16 cellular contexts compared by ENCODE assay signal in the genomic region with DNA sequence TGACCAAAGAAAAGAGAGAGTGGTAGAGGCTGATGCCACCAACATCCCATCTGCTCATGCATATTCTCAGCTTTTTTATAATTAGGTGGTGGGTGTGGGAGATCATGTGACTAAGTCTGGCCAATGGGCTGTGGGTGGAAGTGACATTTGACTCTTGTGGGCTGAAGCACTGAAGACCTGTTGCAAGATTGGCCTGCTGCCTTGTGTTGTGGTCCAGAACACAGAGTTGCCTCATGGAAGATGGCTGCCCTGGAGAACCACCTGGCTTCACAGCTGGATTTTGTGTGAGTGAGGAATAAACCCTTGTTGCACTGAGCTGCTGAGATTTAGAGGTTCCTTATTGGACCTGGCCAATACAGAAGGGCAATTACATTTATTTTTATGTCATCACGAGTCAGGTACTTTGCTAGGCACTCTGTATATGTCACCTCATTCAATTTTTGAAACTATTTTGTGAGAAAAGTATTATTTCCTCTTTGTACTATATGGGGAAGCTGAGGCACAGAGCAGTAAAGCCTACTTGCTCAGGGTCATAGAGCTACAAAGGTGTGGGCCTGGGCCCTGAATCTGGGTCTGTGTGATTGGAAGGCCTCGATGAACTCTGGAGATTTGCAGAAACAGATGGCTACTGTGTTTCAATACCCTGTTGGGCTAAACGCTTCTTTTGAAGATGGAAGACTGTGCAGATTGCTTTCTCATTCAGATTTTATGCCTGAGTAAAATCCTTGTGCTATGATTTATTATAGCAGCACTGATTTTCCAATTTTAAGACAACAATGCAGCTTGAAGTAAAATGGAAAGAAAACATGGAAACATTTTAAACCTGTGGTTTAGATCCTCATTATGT.
DNase-seq lines count a peak whose midpoint lies in the region; TF ChIP-seq lines count a peak whose summit lies in the region.
"Had no signal": no experiment of that assay in that cellular context is flagged by ENCODE, and none has a peak within 500 bp of the region (broad histone marks: within the 10 kb centered on the region; RNA-seq: fewer than 3 reads in every experiment).

No MANE protein-coding gene starts in this region.

- DNase-seq in GM12865 (ENCODE audit: low read depth) = peak; percentile 15
- peak; percentile 24 for DNase-seq in MG63
- DNase-seq in amniotic epithelial cell (ENCODE audit: low read depth) = peak; percentile 82
- peak; percentile 17 for DNase-seq in kidney tubule cell (ENCODE audit: low spot score)
- no peak for DNase-seq in NCI-H1092 (lab: John Stamatoyannopoulos, UW)
- no peak for DNase-seq in NCI-H774 (lab: John Stamatoyannopoulos, UW)
- DNase-seq in AG08395 (ENCODE audit: low spot score) = no peak
- DNase-seq: activated B cell treated with CpG ODN at 0.5 μM for 24 hours; activated T-cell treated with anti-CD3 and anti-CD28 coated beads, Interleukin-2, amount 50 U/mL, for 4 hours; amniotic stem cell; COR-L47; dorsolateral prefrontal cortex; left cardiac atrium; natural killer cell; NCI-H146; testis had no signal

- no peaks in the 10 kb centered on the region for H3K36me3 ChIP-seq in MG63

- H3K4me3 ChIP-seq in GM12865 (ENCODE audit: low read depth, low read length) = no peak overlapping the region
- H3K4me3 ChIP-seq in MG63 = no peak overlapping the region
- H3K4me3 ChIP-seq: dorsolateral prefrontal cortex, testis had no signal

- no peak for TF ChIP-seq CTCF in GM12865 (IDR thresholded peaks at IDR 0.05; ENCODE audit: insufficient read depth, low read depth, low read length, missing control alignments)

- H3K9me3 ChIP-seq in MG63 = no peaks in the 10 kb centered on the region
- H3K9me3 ChIP-seq: testis had no signal

- H3K27me3 ChIP-seq in MG63 = no peaks in the 10 kb centered on the region
- H3K27me3 ChIP-seq: dorsolateral prefrontal cortex, testis had no signal

Comparison
In these comparisons a context has a peak if more than half of its experiments do, and no peak if none do; other contexts are left out.
1. DNase-seq: peak in GM12865 (single experiment), MG63 (single experiment), amniotic epithelial cell (single experiment) and kidney tubule cell (single experiment); none in NCI-H1092 (single experiment), NCI-H774 (single experiment) and AG08395 (single experiment).